8 cellular contexts compared by ENCODE assay signal in genomic region chr3:150764607-150765366, GRCh38. TPM values are rescaled to one million over a fixed set of nuclear protein-coding genes. Genes with fewer than 3 reads are reported as not detected.
DNase-seq lines count a peak whose midpoint lies in the region; ATAC-seq, FAIRE-seq and TF ChIP-seq lines count a peak whose summit lies in the region.

No MANE protein-coding gene starts in this region.

- no peak for TF ChIP-seq CTCF in activated CD8-positive, alpha-beta T cell treated with anti-CD3 and anti-CD28 coated beads for 36 hours (IDR thresholded peaks at IDR 0.05)
- TF ChIP-seq CTCF in liver (IDR thresholded peaks at IDR 0.05; ENCODE audit: low read depth, low read length, missing input control) = no peak
- TF ChIP-seq CTCF in thyroid gland (IDR thresholded peaks at IDR 0.05) = no peak
- TF ChIP-seq CTCF in D721Med (IDR thresholded peaks at IDR 0.05; ENCODE audit: insufficient read depth, missing control alignments) = no peak

- TF ChIP-seq POLR2A in thyroid gland (IDR thresholded peaks at IDR 0.05) = no peak

- 80% methylated on average over 6 of the region's 6 CpGs for WGBS in liver
- 76 to 82% methylated on average over 6 of the region's 6 CpGs for WGBS in thyroid gland, 2 donors

- POLR2A ChIA-PET in activated CD8-positive, alpha-beta T cell treated with anti-CD3 and anti-CD28 coated beads for 36 hours (lab: Charles Lee) = interaction anchor here (1.3 to 8.5 kb wide), 17 partner anchors 9 to 443 kb away, joined by 3 to 125 read pairs (median 14); partner anchors contain the start of genes EIF2A, ERICH6, GPR171 and SERP1

- peak overlapping the region; percentile 91 for H3K4me3 Mint-ChIP-seq in activated CD8-positive, alpha-beta memory T cell treated with anti-CD3 and anti-CD28 coated beads, Interleukin-2, amount 10 ng/mL, durations not matched to agents 7 days and 5 days
- peak overlapping the region; percentile 100 for H3K4me3 Mint-ChIP-seq in activated CD8-positive, alpha-beta T cell treated with anti-CD3 and anti-CD28 coated beads for 36 hours

- no peaks in the 10 kb centered on the region for H3K27me3 Mint-ChIP-seq in activated CD8-positive, alpha-beta memory T cell treated with anti-CD3 and anti-CD28 coated beads, Interleukin-2, amount 10 ng/mL, durations not matched to agents 7 days and 5 days
- H3K27me3 Mint-ChIP-seq in activated CD8-positive, alpha-beta T cell treated with anti-CD3 and anti-CD28 coated beads for 36 hours = no peaks in the 10 kb centered on the region

- H3K4me3 ChIP-seq in liver (ENCODE audit: low read depth in 1 of 3, low read length in 3 of 3) = no peak overlapping the region
- H3K4me3 ChIP-seq in thyroid gland (replicated peaks in 1 of 3) = no peak overlapping the region

- H3K36me3 ChIP-seq in liver (ENCODE audit: control insufficient read depth in 4 of 4, insufficient read depth in 3 of 4, low read depth in 1 of 4, low read length in 3 of 4) (no peaks in the 10 kb centered on the region), thyroid gland (no peaks in the 10 kb centered on the region)

- H3K4me1 ChIP-seq in liver (ENCODE audit: control insufficient read depth in 4 of 4, insufficient read depth in 4 of 4, low read length in 3 of 4) = peaks cover 2 to 22% (median 14%) of the 10 kb centered on the region in 4 donors
- peaks cover 25 to 34% of the 10 kb centered on the region in 2 donors for H3K4me1 ChIP-seq in thyroid gland

- H3K27me3 ChIP-seq in liver (ENCODE audit: control insufficient read depth in 4 of 4, insufficient read depth in 4 of 4, low read length in 3 of 4) = no peaks in the 10 kb centered on the region
- H3K27me3 ChIP-seq in thyroid gland = no peaks in the 10 kb centered on the region

- H3K9me3 ChIP-seq in liver (ENCODE audit: control insufficient read depth in 4 of 4, low read length in 3 of 4) (no peaks in the 10 kb centered on the region), thyroid gland (no peaks in the 10 kb centered on the region)

- TF ChIP-seq RAD21 in liver (IDR thresholded peaks at IDR 0.05) = no peak

- CTCF ChIA-PET in activated CD8-positive, alpha-beta memory T cell treated with anti-CD3 and anti-CD28 coated beads, Interleukin-2, amount 10 ng/mL, durations not matched to agents 7 days and 5 days (lab: Charles Lee) = interaction anchor here (0.5 to 3.1 kb wide), 11 partner anchors 12 to 386 kb away, joined by 3 to 23 read pairs (median 4); partner anchors contain the start of genes ERICH6 and MED12L
- CTCF ChIA-PET in activated CD8-positive, alpha-beta T cell treated with anti-CD3 and anti-CD28 coated beads for 36 hours (lab: Charles Lee) = interaction anchor here (0.6 to 8.0 kb wide), 11 partner anchors 11 to 470 kb away, joined by 3 to 52 read pairs (median 7); partner anchors contain the start of gene ERICH6

- H3K27ac Mint-ChIP-seq in activated CD8-positive, alpha-beta memory T cell treated with anti-CD3 and anti-CD28 coated beads, Interleukin-2, amount 10 ng/mL, durations not matched to agents 7 days and 5 days = peak overlapping the region; percentile 100
- peak overlapping the region; percentile 100 for H3K27ac Mint-ChIP-seq in activated CD8-positive, alpha-beta T cell treated with anti-CD3 and anti-CD28 coated beads for 36 hours

- no peak for FAIRE-seq in D721Med (lab: Jason Lieb, UNC)

- peak overlapping the region; percentile 39 to 99 for H3K9ac ChIP-seq in liver (ENCODE audit: low read depth in 1 of 2, low read length in 2 of 2)

- DNase-seq in activated CD8-positive, alpha-beta memory T cell treated with anti-CD3 and anti-CD28 coated beads, Interleukin-2, amount 10 ng/mL, durations not matched to agents 7 days and 5 days = no peak
- DNase-seq in activated CD8-positive, alpha-beta memory T cell treated with anti-CD3 and anti-CD28 coated beads, Interleukin-2, amount 50 U/mL, for 4 hours = no peak
- no peak for DNase-seq in activated CD8-positive, alpha-beta T cell treated with anti-CD3 and anti-CD28 coated beads for 36 hours
- DNase-seq in thyroid gland (no peak), D721Med (ENCODE audit: insufficient read length, low spot score) (no peak)

- H3K9me3 Mint-ChIP-seq in activated CD8-positive, alpha-beta memory T cell treated with anti-CD3 and anti-CD28 coated beads, Interleukin-2, amount 10 ng/mL, durations not matched to agents 7 days and 5 days (ENCODE audit: low read depth) = no peaks in the 10 kb centered on the region
- no peaks in the 10 kb centered on the region for H3K9me3 Mint-ChIP-seq in activated CD8-positive, alpha-beta T cell treated with anti-CD3 and anti-CD28 coated beads for 36 hours

- intact Hi-C loops in activated CD8-positive, alpha-beta T cell treated with anti-CD3 and anti-CD28 coated beads for 36 hours (cut with micrococcal nuclease) = loop anchor here (5.0 kb wide), 3 partner anchors 162 to 438 kb away; partner anchors contain the start of genes EIF2A, GPR171, SELENOT and SERP1
- intact Hi-C loops in thyroid gland (cut with DNase I) = loop anchor here (10.0 kb wide), 1 partner anchor 220 kb away; the partner anchor contains the start of genes EIF2A and SERP1

- peak overlapping the region in 1 of 2 donors; percentile 98 for H3K27ac ChIP-seq in liver (ENCODE audit: low read depth in 1 of 2, low read length in 2 of 2)
- H3K27ac ChIP-seq in thyroid gland = peak overlapping the region in 2 of 3 donors; percentile 91 to 97

- ATAC-seq in activated CD8-positive, alpha-beta memory T cell treated with anti-CD3 and anti-CD28 coated beads, Interleukin-2, amount 10 ng/mL, durations not matched to agents 7 days and 5 days = no peak
- ATAC-seq in activated CD8-positive, alpha-beta T cell treated with anti-CD3 and anti-CD28 coated beads for 36 hours = no peak
- ATAC-seq in HG02759 (IDR thresholded peaks at IDR 0.05; ENCODE audit: unreplicated experiment) (no peak), HG03196 (IDR thresholded peaks at IDR 0.05; ENCODE audit: unreplicated experiment) (no peak)

- peaks cover 11% of the 10 kb centered on the region for H3K36me3 Mint-ChIP-seq in activated CD8-positive, alpha-beta memory T cell treated with anti-CD3 and anti-CD28 coated beads, Interleukin-2, amount 10 ng/mL, durations not matched to agents 7 days and 5 days
- H3K36me3 Mint-ChIP-seq in activated CD8-positive, alpha-beta T cell treated with anti-CD3 and anti-CD28 coated beads for 36 hours (ENCODE audit: low read depth) = peaks cover 27% of the 10 kb centered on the region

- H3K4me1 Mint-ChIP-seq in activated CD8-positive, alpha-beta memory T cell treated with anti-CD3 and anti-CD28 coated beads, Interleukin-2, amount 10 ng/mL, durations not matched to agents 7 days and 5 days = peaks cover 29% of the 10 kb centered on the region
- peaks cover 36% of the 10 kb centered on the region for H3K4me1 Mint-ChIP-seq in activated CD8-positive, alpha-beta T cell treated with anti-CD3 and anti-CD28 coated beads for 36 hours (ENCODE audit: low read depth)

TF ChIP-seq in liver, 16 proteins besides CTCF, POLR2A, EP300 and RAD21:
- TF ChIP-seq FOXA1 (IDR thresholded peaks at IDR 0.05) (no peak), ZBTB33 (IDR thresholded peaks at IDR 0.05) (peak; percentile 13)

RNA-seq across cellular contexts. Expression of gene SIAH2, which starts 1.8 kb away (rescaled TPM):
- total RNA-seq in activated CD8-positive, alpha-beta memory T cell treated with anti-CD3 and anti-CD28 coated beads, Interleukin-2, amount 10 ng/mL, durations not matched to agents 7 days and 5 days = 10 to 100 TPM; 34.7 to 54.2 TPM
- 10 to 100 TPM; 90.3 to 91.1 TPM for total RNA-seq in activated CD8-positive, alpha-beta T cell treated with anti-CD3 and anti-CD28 coated beads for 36 hours
- total RNA-seq in liver (100 to 1,000 TPM in 1 of 2 donors, 10 to 100 TPM in 1; 18.2 to 104 TPM), thyroid gland (10 to 100 TPM; 17.8 to 29.0 (median 20.4) TPM)
- 10 to 100 TPM; 12.1 to 22.4 TPM for polyA plus RNA-seq in liver
